Comparison of ENCODE assay signal across 8 cellular contexts in the genomic region with DNA sequence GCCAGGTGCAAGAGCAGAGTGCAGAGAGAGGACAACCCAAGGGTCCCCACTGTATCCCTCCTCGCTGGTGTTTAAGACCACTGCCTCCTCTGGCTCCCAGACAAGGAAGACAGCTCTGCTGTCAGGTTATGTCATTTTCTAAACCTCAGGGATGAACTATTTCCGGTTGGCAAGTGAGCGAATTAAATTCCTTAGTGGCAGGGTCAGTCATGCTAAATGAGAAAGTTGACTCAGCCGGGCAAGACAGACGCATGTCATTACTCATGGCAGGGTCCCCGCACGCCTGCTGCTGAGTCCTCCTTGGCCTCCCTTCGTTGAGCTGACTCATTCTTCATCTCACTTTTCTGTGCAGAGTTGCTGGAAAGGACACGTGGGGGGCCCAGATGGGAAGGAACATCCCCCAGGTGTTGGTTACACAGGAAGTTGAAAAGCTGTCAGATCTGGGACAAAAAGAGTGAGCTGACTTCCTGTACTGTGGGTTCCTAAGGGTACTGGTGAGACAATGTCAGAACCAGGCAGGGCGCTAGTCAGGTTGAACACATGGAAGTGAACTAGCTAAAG. TPM values are rescaled to one million over a fixed set of nuclear protein-coding genes. Genes with fewer than 3 reads are reported as not detected.
DNase-seq lines count a peak whose midpoint lies in the region; ATAC-seq and TF ChIP-seq lines count a peak whose summit lies in the region.

No MANE protein-coding gene starts in this region.

- no peaks in the 10 kb centered on the region for H3K79me2 ChIP-seq in MM.1S (ENCODE audit: low read length)

- no peaks in the 10 kb centered on the region for H3K27me3 ChIP-seq in MM.1S (replicated peaks; ENCODE audit: insufficient read depth, low read length)

- H3K9me2 ChIP-seq in MM.1S (replicated peaks; ENCODE audit: insufficient read depth, low read length), result no peaks in the 10 kb centered on the region

- no peak overlapping the region for H3K9ac ChIP-seq in MM.1S (ENCODE audit: low read length)

- H3F3A ChIP-seq in MM.1S (ENCODE audit: insufficient read depth, low read length), result no peaks in the 10 kb centered on the region

- H3K4me1 ChIP-seq in MM.1S (ENCODE audit: low read length), result 0 out of 2 replicates have a peak, but pooled peaks cover 3% of the 10 kb centered on the region

- H3K36me3 Mint-ChIP-seq in activated T-cell treated with anti-CD3 and anti-CD28 coated beads, Interleukin-2, amount 50 U/mL, for 4 hours (ENCODE audit: insufficient read depth), result no peaks in the 10 kb centered on the region

- ATAC-seq in activated T-cell treated with anti-CD3 and anti-CD28 coated beads, Interleukin-2, amount 50 U/mL, for 4 hours, result peak; percentile 97 to 98
- ATAC-seq in HG02763 (IDR thresholded peaks at IDR 0.05; ENCODE audit: unreplicated experiment) (no peak), HG02759 (IDR thresholded peaks at IDR 0.05; ENCODE audit: unreplicated experiment) (no peak)

- 0 out of 2 replicates have a peak overlapping the region, but pooled peaks have one; percentile 6 for H2AFZ ChIP-seq in MM.1S (ENCODE audit: low read length)

- no peaks in the 10 kb centered on the region for H3K9me3 Mint-ChIP-seq in activated T-cell treated with anti-CD3 and anti-CD28 coated beads, Interleukin-2, amount 50 U/mL, for 4 hours

- H3K27ac ChIP-seq in MM.1S (ENCODE audit: low read length), result no peak overlapping the region

- H3K4me2 ChIP-seq in MM.1S (ENCODE audit: low read depth, low read length), result no peak overlapping the region

- H4K20me1 ChIP-seq in MM.1S (ENCODE audit: insufficient read depth, low read length), result no peaks in the 10 kb centered on the region

- H3K9me3 ChIP-seq in MM.1S (replicated peaks; ENCODE audit: insufficient read depth, low read length), result no peaks in the 10 kb centered on the region

- H3K4me1 Mint-ChIP-seq in activated T-cell treated with anti-CD3 and anti-CD28 coated beads, Interleukin-2, amount 50 U/mL, for 4 hours (ENCODE audit: low read depth), result peaks cover 33% of the 10 kb centered on the region

- H3K4me3 ChIP-seq in MM.1S (ENCODE audit: low read length), result no peak overlapping the region

- H3K4me3 Mint-ChIP-seq in activated T-cell treated with anti-CD3 and anti-CD28 coated beads, Interleukin-2, amount 50 U/mL, for 4 hours, result no peak overlapping the region

- TF ChIP-seq CTCF in MM.1S (IDR thresholded peaks at IDR 0.05; ENCODE audit: low read length), result no peak

- H3K36me3 ChIP-seq in MM.1S (replicated peaks; ENCODE audit: insufficient read depth, low read length), result no peaks in the 10 kb centered on the region

- peaks cover 2% of the 10 kb centered on the region for H3K27me3 Mint-ChIP-seq in activated T-cell treated with anti-CD3 and anti-CD28 coated beads, Interleukin-2, amount 50 U/mL, for 4 hours (ENCODE audit: low read depth)

- peak; percentile 57 for DNase-seq in GM04504 (ENCODE audit: low read depth)
- DNase-seq in MM.1S, result no peak
- DNase-seq in activated T-cell treated with anti-CD3 and anti-CD28 coated beads, Interleukin-2, amount 50 U/mL, for 4 hours, result peak; percentile 71
- DNase-seq in kidney glomerular epithelial cell (lab: John Stamatoyannopoulos, UW), result peak; percentile 97
- DNase-seq in NCI-H345 treated with DMSO at 0.1 percent for 48 hours (lab: John Stamatoyannopoulos, UW; ENCODE audit: unreplicated experiment), result no peak
- DNase-seq in NCI-H446 (lab: John Stamatoyannopoulos, UW), result no peak

RNA-seq across cellular contexts. Expression of gene UCN3, which starts 47.1 kb away (rescaled TPM):
- not detected for total RNA-seq in activated T-cell treated with anti-CD3 and anti-CD28 coated beads, Interleukin-2, amount 50 U/mL, for 4 hours

Comparison
In these comparisons a context has a peak if more than half of its experiments do, and no peak if none do; other contexts are left out.
1. DNase-seq: peak in GM04504 (single experiment), activated T-cell treated with anti-CD3 and anti-CD28 coated beads, Interleukin-2, amount 50 U/mL, for 4 hours (single experiment) and kidney glomerular epithelial cell (single experiment); none in MM.1S (single experiment), NCI-H345 treated with DMSO at 0.1 percent for 48 hours (single experiment) and NCI-H446 (0 of 2).
2. ATAC-seq: peak in activated T-cell treated with anti-CD3 and anti-CD28 coated beads, Interleukin-2, amount 50 U/mL, for 4 hours (2 of 2); none in HG02763 (single experiment) and HG02759 (single experiment).